8 cellular contexts compared by ENCODE assay signal in the genomic region with DNA sequence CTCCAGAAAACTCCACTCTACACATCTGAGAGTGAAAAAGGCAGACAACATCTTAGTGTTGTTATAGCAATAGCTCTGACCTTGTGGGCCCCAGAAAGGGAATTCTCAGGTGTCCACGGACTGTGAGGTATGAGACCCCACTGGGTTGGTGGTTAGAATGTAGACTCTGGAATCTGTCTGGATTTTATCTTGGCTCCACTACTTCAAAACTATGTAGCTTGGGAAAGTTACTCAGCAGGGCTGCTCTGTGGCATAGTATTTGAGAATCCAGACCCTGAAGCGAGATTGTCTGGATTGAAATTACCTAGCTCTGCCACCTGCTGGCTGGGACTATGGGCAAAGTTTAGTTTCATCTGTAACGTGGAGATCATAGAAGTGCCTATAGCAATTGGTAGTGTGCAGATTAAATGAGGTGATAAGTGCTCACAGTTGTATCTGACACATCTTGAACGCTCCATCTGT.
DNase-seq lines count a peak whose midpoint lies in the region; ATAC-seq and TF ChIP-seq lines count a peak whose summit lies in the region.

No MANE protein-coding gene starts in this region.

- peaks cover 89% of the 10 kb centered on the region for H3K4me1 ChIP-seq in OCI-LY1 (ENCODE audit: insufficient read depth, low read length, severe bottlenecking)

- peaks cover 6% of the 10 kb centered on the region; the same call in 1 of the 2 replicates for H3K36me3 ChIP-seq in OCI-LY1 (ENCODE audit: insufficient read depth, low read length)

- peaks cover 2% of the 10 kb centered on the region for H3K36me3 Mint-ChIP-seq in activated naive CD4-positive, alpha-beta T cell treated with anti-CD3 and anti-CD28 coated beads, Interleukin-2, amount 10 ng/mL, durations not matched to agents 7 days and 5 days
- peaks cover 6% of the 10 kb centered on the region for H3K36me3 Mint-ChIP-seq in stimulated activated effector memory CD8-positive, alpha-beta T cell treated with anti-CD3 and anti-CD28 coated beads, Interleukin-12 subunit alpha, Interleukin-12 subunit beta, amount 100 ng/mL, for 72 hours

- peak; percentile 53 for DNase-seq in NCI-H82 (lab: John Stamatoyannopoulos, UW)
- no peak for DNase-seq in NCI-H82 treated with DMSO at 0.1 percent for 48 hours (lab: John Stamatoyannopoulos, UW; ENCODE audit: unreplicated experiment)
- peak; percentile 76 for DNase-seq in activated naive CD4-positive, alpha-beta T cell treated with anti-CD3 and anti-CD28 coated beads, Interleukin-2, amount 10 ng/mL, durations not matched to agents 7 days and 5 days
- DNase-seq in iPS-NIHi11 (ENCODE audit: low spot score): peak; percentile 14
- no peak for DNase-seq in stimulated activated effector memory CD8-positive, alpha-beta T cell treated with anti-CD3 and anti-CD28 coated beads, Interleukin-12 subunit alpha, Interleukin-12 subunit beta, amount 100 ng/mL, for 72 hours (ENCODE audit: low spot score in 2 of 2)

- peak overlapping the region; percentile 3 for H3K27ac Mint-ChIP-seq in activated naive CD4-positive, alpha-beta T cell treated with anti-CD3 and anti-CD28 coated beads, Interleukin-2, amount 10 ng/mL, durations not matched to agents 7 days and 5 days
- H3K27ac Mint-ChIP-seq in stimulated activated effector memory CD8-positive, alpha-beta T cell treated with anti-CD3 and anti-CD28 coated beads, Interleukin-12 subunit alpha, Interleukin-12 subunit beta, amount 100 ng/mL, for 72 hours: peak overlapping the region; percentile 84

- no peaks in the 10 kb centered on the region for H3K9me3 ChIP-seq in OCI-LY1 (ENCODE audit: low read length)

- H3K9ac ChIP-seq in OCI-LY1 (ENCODE audit: low read length): peak overlapping the region; percentile 51; the same call in 1 of the 2 replicates

- H3K4me3 ChIP-seq in OCI-LY1 (ENCODE audit: low read depth, low read length, poor library complexity, severe bottlenecking): no peak overlapping the region

- peak; percentile 86 for TF ChIP-seq CTCF in OCI-LY1 (IDR thresholded peaks at IDR 0.05; ENCODE audit: low read length)

- peak; percentile 37 for ATAC-seq in stimulated activated effector memory CD8-positive, alpha-beta T cell treated with anti-CD3 and anti-CD28 coated beads, Interleukin-12 subunit alpha, Interleukin-12 subunit beta, amount 100 ng/mL, for 72 hours
- ATAC-seq in GM21786 (IDR thresholded peaks at IDR 0.05; ENCODE audit: unreplicated experiment): no peak
- ATAC-seq in HG03095 (IDR thresholded peaks at IDR 0.05; ENCODE audit: unreplicated experiment): no peak

- H2AFZ ChIP-seq in OCI-LY1 (ENCODE audit: low read length): no peak overlapping the region

- peaks cover 43% of the 10 kb centered on the region for H3K79me2 ChIP-seq in OCI-LY1 (ENCODE audit: insufficient read depth, low read length)

- no peak overlapping the region for H3K4me3 Mint-ChIP-seq in activated naive CD4-positive, alpha-beta T cell treated with anti-CD3 and anti-CD28 coated beads, Interleukin-2, amount 10 ng/mL, durations not matched to agents 7 days and 5 days
- no peak overlapping the region for H3K4me3 Mint-ChIP-seq in stimulated activated effector memory CD8-positive, alpha-beta T cell treated with anti-CD3 and anti-CD28 coated beads, Interleukin-12 subunit alpha, Interleukin-12 subunit beta, amount 100 ng/mL, for 72 hours

- no peaks in the 10 kb centered on the region for H3K27me3 Mint-ChIP-seq in activated naive CD4-positive, alpha-beta T cell treated with anti-CD3 and anti-CD28 coated beads, Interleukin-2, amount 10 ng/mL, durations not matched to agents 7 days and 5 days

- H3K27me3 ChIP-seq in OCI-LY1 (ENCODE audit: insufficient read depth, low read length): no peaks in the 10 kb centered on the region

- H3K4me2 ChIP-seq in OCI-LY1 (ENCODE audit: low read length): peak overlapping the region; percentile 41

- no peaks in the 10 kb centered on the region for H4K20me1 ChIP-seq in OCI-LY1 (ENCODE audit: insufficient read depth, low read length)

- CTCF ChIA-PET in activated naive CD4-positive, alpha-beta T cell treated with anti-CD3 and anti-CD28 coated beads, Interleukin-2, amount 10 ng/mL, durations not matched to agents 7 days and 5 days (lab: Charles Lee): interaction anchor here (0.9 to 3.3 kb wide), 19 partner anchors 9 to 82 kb away, joined by 3 to 21 read pairs (median 6); partner anchors contain the start of gene PRDM2

- H3K9me3 Mint-ChIP-seq in activated naive CD4-positive, alpha-beta T cell treated with anti-CD3 and anti-CD28 coated beads, Interleukin-2, amount 10 ng/mL, durations not matched to agents 7 days and 5 days: no peaks in the 10 kb centered on the region
- H3K9me3 Mint-ChIP-seq in stimulated activated effector memory CD8-positive, alpha-beta T cell treated with anti-CD3 and anti-CD28 coated beads, Interleukin-12 subunit alpha, Interleukin-12 subunit beta, amount 100 ng/mL, for 72 hours: no peaks in the 10 kb centered on the region

- peaks cover 52% of the 10 kb centered on the region for H3K4me1 Mint-ChIP-seq in activated naive CD4-positive, alpha-beta T cell treated with anti-CD3 and anti-CD28 coated beads, Interleukin-2, amount 10 ng/mL, durations not matched to agents 7 days and 5 days
- peaks cover 40% of the 10 kb centered on the region for H3K4me1 Mint-ChIP-seq in stimulated activated effector memory CD8-positive, alpha-beta T cell treated with anti-CD3 and anti-CD28 coated beads, Interleukin-12 subunit alpha, Interleukin-12 subunit beta, amount 100 ng/mL, for 72 hours

- H3K27ac ChIP-seq in OCI-LY1 (ENCODE audit: low read depth, low read length, poor library complexity, severe bottlenecking): peak overlapping the region; percentile 99

- peaks cover 9% of the 10 kb centered on the region; the same call in 1 of the 2 replicates for H3F3A ChIP-seq in OCI-LY1 (ENCODE audit: insufficient read depth, low read length)

- no peaks in the 10 kb centered on the region for H3K9me2 ChIP-seq in OCI-LY1 (ENCODE audit: low read depth, low read length)

Comparison
In these comparisons a context has a peak if more than half of its experiments do, and no peak if none do; other contexts are left out.
1. DNase-seq: peak in NCI-H82 (single experiment), activated naive CD4-positive, alpha-beta T cell treated with anti-CD3 and anti-CD28 coated beads, Interleukin-2, amount 10 ng/mL, durations not matched to agents 7 days and 5 days (single experiment) and iPS-NIHi11 (single experiment); none in NCI-H82 treated with DMSO at 0.1 percent for 48 hours (single experiment) and stimulated activated effector memory CD8-positive, alpha-beta T cell treated with anti-CD3 and anti-CD28 coated beads, Interleukin-12 subunit alpha, Interleukin-12 subunit beta, amount 100 ng/mL, for 72 hours (0 of 2).